11 cellular contexts compared by ENCODE assay signal in the genomic region with DNA sequence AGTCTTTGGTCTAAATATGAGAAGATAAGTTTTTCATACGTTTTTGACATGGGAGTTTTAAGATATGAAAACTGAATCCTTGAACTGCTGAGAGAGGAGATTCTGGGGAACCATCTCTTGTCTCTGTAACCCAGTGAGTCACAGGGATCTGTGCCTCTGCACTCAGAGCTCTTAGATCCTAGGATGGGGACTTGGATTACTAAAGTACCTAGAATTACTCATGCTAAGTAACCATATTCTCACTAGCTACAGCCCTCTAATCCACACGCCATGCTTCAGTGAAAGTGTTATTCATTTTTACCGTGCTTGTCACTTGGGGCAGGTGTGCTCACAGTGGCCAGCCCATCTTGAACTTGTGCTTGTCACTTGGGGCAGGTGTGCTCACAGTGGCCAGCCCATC. TPM values are rescaled to one million over a fixed set of nuclear protein-coding genes. Genes with fewer than 3 reads are reported as not detected.
DNase-seq lines count a peak whose midpoint lies in the region; ATAC-seq and TF ChIP-seq lines count a peak whose summit lies in the region.
"Had no signal": no experiment of that assay in that cellular context is flagged by ENCODE, and none has a peak within 500 bp of the region (broad histone marks: within the 10 kb centered on the region; RNA-seq: fewer than 3 reads in every experiment).

No MANE protein-coding gene starts in this region.

- peaks cover 31 to 59% of the 10 kb centered on the region in 2 experiments for H3K79me1 ChIP-seq in IMR-90 (ENCODE audit: low read depth in 1 of 2, low read length in 2 of 2)

- no peak overlapping the region for H2AK5ac ChIP-seq in IMR-90 (ENCODE audit: low read depth, low read length)

- H3K4me2 ChIP-seq in IMR-90 (ENCODE audit: low read depth, low read length): no peak overlapping the region

- peaks cover 40% of the 10 kb centered on the region for H3K4me1 Mint-ChIP-seq in activated naive CD8-positive, alpha-beta T cell treated with anti-CD3 and anti-CD28 coated beads, Interleukin-2, amount 50 U/mL, for 24 hours
- H3K4me1 Mint-ChIP-seq in natural killer cell treated with Interleukin-12 subunit alpha and Interleukin-12 subunit beta and Interleukin-15 and Interleukin-18, amount 100 ng/mL, for 72 hours (ENCODE audit: low read depth in 2 of 2): peaks cover 22 to 26% of the 10 kb centered on the region in 2 donors

- DNase-seq in DMS53 (lab: John Stamatoyannopoulos, UW) (peak; percentile 54), IMR-90 (peak; percentile 37), Peyer's patch (no peak), transverse colon (no peak)
- DNase-seq in activated naive CD8-positive, alpha-beta T cell treated with anti-CD3 and anti-CD28 coated beads, Interleukin-2, amount 50 U/mL, for 24 hours: no peak
- DNase-seq in natural killer cell treated with Interleukin-12 subunit alpha and Interleukin-12 subunit beta and Interleukin-15 and Interleukin-18, amount 100 ng/mL, for 72 hours (ENCODE audit: low spot score): no peak
- DNase-seq: DMS 273 treated with DMSO at 0.1 percent for 48 hours, heart right ventricle, NCI-H187 had no signal

- no peak overlapping the region for H3K9ac ChIP-seq in IMR-90 (ENCODE audit: low read depth, low read length)

- POLR2A ChIA-PET in IMR-90 (lab: Charles Lee; ENCODE audit: unreplicated experiment): no interaction called here

- H3K9me1 ChIP-seq in IMR-90 (ENCODE audit: insufficient read depth, low read length): peaks cover 4% of the 10 kb centered on the region; the same call in 1 of the 2 replicates

- H3K14ac ChIP-seq in IMR-90 (replicated peaks; ENCODE audit: low read depth, low read length): no peak overlapping the region

- no peak overlapping the region for H2AFZ ChIP-seq in IMR-90 (replicated peaks; ENCODE audit: low read length, poor library complexity)

- H3K36me3 ChIP-seq in IMR-90 (ENCODE audit: control insufficient read depth, insufficient read depth, low read length) (peaks cover 12% of the 10 kb centered on the region), Peyer's patch (peaks cover 0 to 17% (median 0%) of the 10 kb centered on the region in 3 donors), transverse colon (peaks cover 0 to 10% (median 2%) of the 10 kb centered on the region in 4 donors)

- H4K20me1 ChIP-seq in IMR-90 (ENCODE audit: insufficient read depth, low read length): peaks cover 6% of the 10 kb centered on the region; the same call in 1 of the 2 replicates

- dilution Hi-C loops in IMR-90 (cut with HindIII; ENCODE audit: low sequenced_read_pairs, unreplicated experiment): loop anchor here (25.0 kb wide), 1 partner anchor 203 kb away; a partner anchor contains a TSS

- TF ChIP-seq CTCF in IMR-90 (conservative IDR thresholded peaks at IDR 0.05; ENCODE audit: low read depth, low read length) (no peak), Peyer's patch (IDR thresholded peaks at IDR 0.05) (no peak), transverse colon (IDR thresholded peaks at IDR 0.05) (no peak)

- no peak overlapping the region for H3K23ac ChIP-seq in IMR-90 (ENCODE audit: low read depth, low read length)

- ATAC-seq in IMR-90 (ENCODE audit: low read depth) (no peak), GM18867 (IDR thresholded peaks at IDR 0.05; ENCODE audit: unreplicated experiment) (no peak), HG03439 (IDR thresholded peaks at IDR 0.05; ENCODE audit: unreplicated experiment) (no peak)
- peak; percentile 50 for ATAC-seq in activated naive CD8-positive, alpha-beta T cell treated with anti-CD3 and anti-CD28 coated beads, Interleukin-2, amount 50 U/mL, for 24 hours
- no peak for ATAC-seq in natural killer cell treated with Interleukin-12 subunit alpha and Interleukin-12 subunit beta and Interleukin-15 and Interleukin-18, amount 100 ng/mL, for 72 hours
- ATAC-seq: heart right ventricle had no signal

- CTCF ChIA-PET in IMR-90 (lab: Yijun Ruan, JAX): no interaction called here

- TF ChIP-seq EP300 in transverse colon (IDR thresholded peaks at IDR 0.05; ENCODE audit: low read depth): no peak

- H3K36me3 Mint-ChIP-seq in activated naive CD8-positive, alpha-beta T cell treated with anti-CD3 and anti-CD28 coated beads, Interleukin-2, amount 50 U/mL, for 24 hours (ENCODE audit: low read depth): peaks cover 27% of the 10 kb centered on the region
- H3K36me3 Mint-ChIP-seq in natural killer cell treated with Interleukin-12 subunit alpha and Interleukin-12 subunit beta and Interleukin-15 and Interleukin-18, amount 100 ng/mL, for 72 hours: peaks cover under 1% of the 10 kb centered on the region

- no peak overlapping the region for H2AK9ac ChIP-seq in IMR-90 (replicated peaks; ENCODE audit: low read depth, low read length, poor library complexity)

- no peak overlapping the region for H2BK5ac ChIP-seq in IMR-90 (ENCODE audit: low read depth, low read length, poor library complexity, severe bottlenecking)

- H3K56ac ChIP-seq in IMR-90 (ENCODE audit: extremely low read depth, insufficient read depth, low read length): no peak overlapping the region

- in situ Hi-C loops in IMR-90 (cut with MboI; ENCODE audit: low sequenced_read_pairs): no loop called here
- in situ Hi-C loops in transverse colon (cut with MboI; ENCODE audit: low pct_ligation_motif_present in 1 of 4, low pct_unique_long_range_greater_than_20kb in 1 of 4, low sequenced_read_pairs in 3 of 4): loop anchor here in 2 of 4 donors (10.0 kb wide), 1 partner anchor 201 kb away; no protein-coding TSS in a partner anchor

- no TSS peak for BruUV-seq in IMR-90 (replicated peaks; lab: Mats Ljungman, UMichigan)

- H3K4ac ChIP-seq in IMR-90 (ENCODE audit: low read depth, low read length): no peak overlapping the region

- TF ChIP-seq POLR2A in IMR-90 (IDR thresholded peaks at IDR 0.05; ENCODE audit: low read depth, low read length) (no peak), Peyer's patch (IDR thresholded peaks at IDR 0.05) (no peak), transverse colon (IDR thresholded peaks at IDR 0.05) (no peak)

- H3K18ac ChIP-seq in IMR-90 (ENCODE audit: low read depth, low read length): no peak overlapping the region

- H3K4me3 ChIP-seq in IMR-90 (ENCODE audit: insufficient read depth, low read depth, low read length) (no peak overlapping the region), Peyer's patch (no peak overlapping the region), transverse colon (no peak overlapping the region)

- no peak overlapping the region for H4K5ac ChIP-seq in IMR-90 (ENCODE audit: low read depth, low read length)

- peak overlapping the region; percentile 97 for H3K4me3 Mint-ChIP-seq in activated naive CD8-positive, alpha-beta T cell treated with anti-CD3 and anti-CD28 coated beads, Interleukin-2, amount 50 U/mL, for 24 hours
- peak overlapping the region; percentile 89 for H3K4me3 Mint-ChIP-seq in natural killer cell treated with Interleukin-12 subunit alpha and Interleukin-12 subunit beta and Interleukin-15 and Interleukin-18, amount 100 ng/mL, for 72 hours

- no peak overlapping the region for H2BK15ac ChIP-seq in IMR-90 (ENCODE audit: low read depth, low read length)

- H3K27me3 ChIP-seq in IMR-90 (ENCODE audit: control insufficient read depth, insufficient read depth, low read length) (no peaks in the 10 kb centered on the region), Peyer's patch (no peaks in the 10 kb centered on the region), transverse colon (no peaks in the 10 kb centered on the region)
- H3K27me3 ChIP-seq: heart right ventricle had no signal

- no peak overlapping the region for H4K8ac ChIP-seq in IMR-90 (ENCODE audit: low read depth in 2 of 2, low read length in 2 of 2)

- H3K27ac Mint-ChIP-seq in activated naive CD8-positive, alpha-beta T cell treated with anti-CD3 and anti-CD28 coated beads, Interleukin-2, amount 50 U/mL, for 24 hours: peak overlapping the region; percentile 82
- peak overlapping the region in 1 of 2 donors; percentile 87 for H3K27ac Mint-ChIP-seq in natural killer cell treated with Interleukin-12 subunit alpha and Interleukin-12 subunit beta and Interleukin-15 and Interleukin-18, amount 100 ng/mL, for 72 hours

- no CpG with 5 or more reads among the region's 3 CpGs for WGBS in IMR-90 (ENCODE audit: extremely low coverage in 2 of 2, insufficient read length in 1 of 2), 2 experiments
- 75 to 80% methylated on average over 3 of the region's 3 CpGs for WGBS in transverse colon (ENCODE audit: low coverage in 1 of 2), 2 donors

- no peak overlapping the region for H2BK20ac ChIP-seq in IMR-90 (ENCODE audit: low read depth, low read length)

- no peak overlapping the region for H4K91ac ChIP-seq in IMR-90 (ENCODE audit: insufficient read depth, low read depth, low read length)

- H3K9me3 ChIP-seq in IMR-90 (ENCODE audit: control insufficient read depth, insufficient read depth, low read length) (no peaks in the 10 kb centered on the region), Peyer's patch (no peaks in the 10 kb centered on the region), transverse colon (no peaks in the 10 kb centered on the region)
- H3K9me3 ChIP-seq: heart right ventricle had no signal

- no peak for TF ChIP-seq RAD21 in IMR-90 (IDR thresholded peaks at IDR 0.05; ENCODE audit: low read length)

- H3K4me1 ChIP-seq in IMR-90 (ENCODE audit: control insufficient read depth, insufficient read depth, low read length) (peaks cover 10% of the 10 kb centered on the region; the same call in 1 of the 2 replicates), Peyer's patch (peaks cover 0 to 25% (median 8%) of the 10 kb centered on the region in 4 donors), transverse colon (peaks cover 6 to 24% (median 15%) of the 10 kb centered on the region in 4 donors)

- H3K27ac ChIP-seq in IMR-90 (ENCODE audit: insufficient read depth, low read length) (no peak overlapping the region), Peyer's patch (no peak overlapping the region), transverse colon (no peak overlapping the region)
- H3K27ac ChIP-seq: heart right ventricle had no signal

- H3K9me3 Mint-ChIP-seq in activated naive CD8-positive, alpha-beta T cell treated with anti-CD3 and anti-CD28 coated beads, Interleukin-2, amount 50 U/mL, for 24 hours: no peaks in the 10 kb centered on the region
- no peaks in the 10 kb centered on the region for H3K9me3 Mint-ChIP-seq in natural killer cell treated with Interleukin-12 subunit alpha and Interleukin-12 subunit beta and Interleukin-15 and Interleukin-18, amount 100 ng/mL, for 72 hours

- intact Hi-C loops in IMR-90 (cut with micrococcal nuclease) (loop anchor here (2.0 kb wide), 1 partner anchor 197 kb away; no protein-coding TSS in a partner anchor), transverse colon (cut with DNase I; ENCODE audit: low total_unique reads) (no loop called here)

- no peak overlapping the region for H2BK120ac ChIP-seq in IMR-90 (ENCODE audit: low read depth, low read length)

- H3K27me3 Mint-ChIP-seq in activated naive CD8-positive, alpha-beta T cell treated with anti-CD3 and anti-CD28 coated beads, Interleukin-2, amount 50 U/mL, for 24 hours: no peaks in the 10 kb centered on the region
- H3K27me3 Mint-ChIP-seq in natural killer cell treated with Interleukin-12 subunit alpha and Interleukin-12 subunit beta and Interleukin-15 and Interleukin-18, amount 100 ng/mL, for 72 hours: no peaks in the 10 kb centered on the region

RNA-seq across cellular contexts. Expression of a gene that starts 2.0 kb away (rescaled TPM):
- total RNA-seq in IMR-90 (2012; rRNA removed) (15.2 and 16.1 TPM in 2 replicates), Peyer's patch (10 to 100 TPM; 17.0 to 23.0 (median 22.2) TPM), transverse colon (10 to 100 TPM in 2 of 4 donors, under 1 TPM in 1, not detected in 1; 1.00 to 13.4 (median 12.5) TPM)
- polyA plus RNA-seq in IMR-90 (2012; rRNA removed): 8.9 and 9.0 TPM in 2 replicates
- polyA plus RNA-seq in IMR-90 (2012; cell fraction: cytosol; rRNA removed): 8.3 and 10.0 TPM in 2 replicates
- polyA plus RNA-seq in IMR-90 (2012; cell fraction: nucleus; rRNA removed; ENCODE audit: low replicate concordance): 5.4 and 7.5 TPM in 2 replicates
- 10 to 100 TPM; 23.5 to 36.6 TPM for total RNA-seq in natural killer cell treated with Interleukin-12 subunit alpha and Interleukin-12 subunit beta and Interleukin-15 and Interleukin-18, amount 100 ng/mL, for 72 hours

RNA-seq across cellular contexts. Expression of a gene that starts 2.1 kb away (rescaled TPM):
- total RNA-seq in IMR-90 (2012; rRNA removed): 26.3 and 41.1 TPM in 2 replicates
- polyA plus RNA-seq in IMR-90 (2012; rRNA removed): 26.5 and 36.7 TPM in 2 replicates
- 7.9 and 19.3 TPM in 2 replicates for polyA plus RNA-seq in IMR-90 (2012; cell fraction: cytosol; rRNA removed)
- polyA plus RNA-seq in IMR-90 (2012; cell fraction: nucleus; rRNA removed; ENCODE audit: low replicate concordance): 10.6 and 51.9 TPM in 2 replicates
- total RNA-seq in natural killer cell treated with Interleukin-12 subunit alpha and Interleukin-12 subunit beta and Interleukin-15 and Interleukin-18, amount 100 ng/mL, for 72 hours: 10 to 100 TPM; 52.9 to 62.5 TPM
- total RNA-seq in Peyer's patch: 10 to 100 TPM; 52.0 to 94.8 (median 72.0) TPM
- 100 to 1,000 TPM in 1 of 4 donors, 10 to 100 TPM in 3; 65.5 to 124 (median 73.7) TPM for total RNA-seq in transverse colon

RNA-seq across cellular contexts. Expression of a gene that starts 32.1 kb away (rescaled TPM):
- total RNA-seq in IMR-90 (2012; rRNA removed) (13.9 and 16.5 TPM in 2 replicates), Peyer's patch (10 to 100 TPM in 3 of 4 donors, 1 to 10 TPM in 1; 8.4 to 49.5 (median 16.8) TPM), transverse colon (10 to 100 TPM; 10.5 to 70.3 (median 12.4) TPM)
- polyA plus RNA-seq in IMR-90 (2012; rRNA removed): 18.3 and 20.4 TPM in 2 replicates
- polyA plus RNA-seq in IMR-90 (2012; cell fraction: cytosol; rRNA removed): 13.6 and 16.5 TPM in 2 replicates
- polyA plus RNA-seq in IMR-90 (2012; cell fraction: nucleus; rRNA removed; ENCODE audit: low replicate concordance): 29.9 and 42.3 TPM in 2 replicates
- 10 to 100 TPM; 34.2 to 58.4 TPM for total RNA-seq in natural killer cell treated with Interleukin-12 subunit alpha and Interleukin-12 subunit beta and Interleukin-15 and Interleukin-18, amount 100 ng/mL, for 72 hours

RNA-seq across cellular contexts. Expression of a gene that starts 51.7 kb away (rescaled TPM):
- 14.4 and 15.2 TPM in 2 replicates for total RNA-seq in IMR-90 (2012; rRNA removed)
- polyA plus RNA-seq in IMR-90 (2012; rRNA removed): 33.3 and 35.0 TPM in 2 replicates
- 23.3 and 36.1 TPM in 2 replicates for polyA plus RNA-seq in IMR-90 (2012; cell fraction: cytosol; rRNA removed)
- polyA plus RNA-seq in IMR-90 (2012; cell fraction: nucleus; rRNA removed; ENCODE audit: low replicate concordance): 19.6 and 20.6 TPM in 2 replicates
- 10 to 100 TPM; 15.5 to 17.8 TPM for total RNA-seq in natural killer cell treated with Interleukin-12 subunit alpha and Interleukin-12 subunit beta and Interleukin-15 and Interleukin-18, amount 100 ng/mL, for 72 hours
- total RNA-seq in Peyer's patch: 10 to 100 TPM in 1 of 4 donors, 1 to 10 TPM in 3; 7.4 to 32.0 (median 9.4) TPM
- 1 to 10 TPM; 3.2 to 6.4 (median 4.1) TPM for total RNA-seq in transverse colon

Comparison
In these comparisons a context has a peak if more than half of its experiments do, and no peak if none do; other contexts are left out.
1. DNase-seq: peak in DMS53 (single experiment) and IMR-90 (single experiment); none in activated naive CD8-positive, alpha-beta T cell treated with anti-CD3 and anti-CD28 coated beads, Interleukin-2, amount 50 U/mL, for 24 hours (single experiment), natural killer cell treated with Interleukin-12 subunit alpha and Interleukin-12 subunit beta and Interleukin-15 and Interleukin-18, amount 100 ng/mL, for 72 hours (single experiment), Peyer's patch (0 of 3) and transverse colon (single experiment).